Comparison of ENCODE assay signal across 13 cellular contexts in the genomic region with DNA sequence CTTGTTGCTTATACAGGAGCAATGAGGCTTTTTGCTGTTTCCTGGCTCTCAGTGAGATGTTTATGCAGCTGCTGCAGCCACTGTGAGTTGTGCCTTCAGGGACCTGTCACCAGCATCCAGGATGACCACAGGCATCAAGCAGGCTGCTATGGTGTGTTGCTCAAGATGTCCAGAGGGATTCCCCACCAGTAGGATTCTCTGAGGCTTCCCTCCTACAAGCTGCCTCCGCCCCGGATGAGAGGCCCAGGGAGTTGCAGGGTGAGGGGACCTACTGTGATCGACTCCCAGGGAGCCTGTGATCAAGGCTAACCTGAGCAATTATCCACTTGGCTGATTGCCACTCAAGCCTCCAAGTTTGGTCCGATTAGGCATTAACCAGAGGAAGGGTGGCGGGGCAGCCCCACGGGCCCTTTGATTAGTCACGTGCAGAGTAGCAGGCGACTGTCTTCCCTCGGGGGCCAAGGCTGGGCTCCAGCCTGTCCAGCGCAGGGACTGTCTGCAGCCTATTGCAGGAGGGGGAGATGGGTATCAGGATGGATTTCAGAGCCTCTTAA. TPM values are rescaled to one million over a fixed set of nuclear protein-coding genes. Genes with fewer than 3 reads are reported as not detected.
A peak's percentile ranks its signal among the peaks of the same experiment; 100 is the strongest.
DNase-seq lines count a peak whose midpoint lies in the region; ATAC-seq and TF ChIP-seq lines count a peak whose summit lies in the region.
"Had no signal": no experiment of that assay in that cellular context is flagged by ENCODE, and none has a peak within 500 bp of the region (broad histone marks: within the 10 kb centered on the region; RNA-seq: fewer than 3 reads in every experiment).

No MANE protein-coding gene starts in this region.

- H2BK20ac ChIP-seq in H9 (ENCODE audit: low read depth, low read length, poor library complexity, severe bottlenecking), result no peak overlapping the region

- H3K4me1 Mint-ChIP-seq in H9, result peaks cover 58 to 63% of the 10 kb centered on the region in 2 experiments

- no peak overlapping the region for H3T11ph ChIP-seq in H9 (ENCODE audit: low read length)

- H2BK5ac ChIP-seq in H9 (ENCODE audit: insufficient read length, low read length), result no peak overlapping the region

- H3K27ac Mint-ChIP-seq in H9, result no peak overlapping the region

- H3K9ac ChIP-seq in H9 (ENCODE audit: extremely low read depth, insufficient read length, low read length), result no peak overlapping the region

- WGBS in H9 (ENCODE audit: extremely low coverage, insufficient read length, low lambda C conversion rate), result no CpG with 5 or more reads among the region's 10 CpGs

- no peak overlapping the region for H2BK120ac ChIP-seq in H9 (ENCODE audit: low read depth, low read length, poor library complexity, severe bottlenecking)

- H3K27ac ChIP-seq in left ventricle myocardium inferior (replicated peaks) (no peak overlapping the region), H9 (ENCODE audit: insufficient read length, low read depth, low read length) (no peak overlapping the region)
- H3K27ac ChIP-seq: lower lobe of right lung had no signal

- H4K5ac ChIP-seq in H9 (ENCODE audit: insufficient read length, low read depth, low read length), result no peak overlapping the region

- no peak overlapping the region for H3K23ac ChIP-seq in H9 (ENCODE audit: insufficient read length, low read depth, low read length)

- H3K9me3 ChIP-seq in left ventricle myocardium inferior (replicated peaks) (no peaks in the 10 kb centered on the region), H9 (ENCODE audit: control insufficient read depth, low read depth, low read length) (no peaks in the 10 kb centered on the region)
- H3K9me3 ChIP-seq: lower lobe of right lung had no signal

- H3K4me2 ChIP-seq in H9 (ENCODE audit: insufficient read depth, insufficient read length, low read length), result no peak overlapping the region
- H3K4me2 ChIP-seq: smooth muscle cell had no signal

- no peak overlapping the region; the same call in 1 of the 2 replicates for H3K14ac ChIP-seq in H9 (ENCODE audit: insufficient read depth, low read length)

- ATAC-seq in Right ventricle myocardium inferior (no peak), HG02938 (IDR thresholded peaks at IDR 0.05; ENCODE audit: unreplicated experiment) (peak; percentile 70), HG03378 (IDR thresholded peaks at IDR 0.05; ENCODE audit: unreplicated experiment) (no peak), GM21360 (IDR thresholded peaks at IDR 0.05; ENCODE audit: unreplicated experiment) (no peak)
- ATAC-seq: lower lobe of right lung; stimulated activated naive CD8-positive, alpha-beta T cell treated with anti-CD3 and anti-CD28 coated beads, Interleukin-15, amount 100 ng/mL, for 72 hours had no signal

- H3K9me3 Mint-ChIP-seq in H9, result no peaks in the 10 kb centered on the region; a peak in 1 of 5 replicates
- H3K9me3 Mint-ChIP-seq: stimulated activated naive CD8-positive, alpha-beta T cell treated with anti-CD3 and anti-CD28 coated beads, Interleukin-15, amount 100 ng/mL, for 72 hours had no signal

- H3K27me3 Mint-ChIP-seq in H9 (ENCODE audit: low read depth), result peaks cover 10% of the 10 kb centered on the region
- H3K27me3 Mint-ChIP-seq: stimulated activated naive CD8-positive, alpha-beta T cell treated with anti-CD3 and anti-CD28 coated beads, Interleukin-15, amount 100 ng/mL, for 72 hours had no signal

- H3K79me2 ChIP-seq in H9 (ENCODE audit: insufficient read depth, low read length), result no peaks in the 10 kb centered on the region

- H2AFZ ChIP-seq in H9 (ENCODE audit: low read length), result no peak overlapping the region

- no peaks in the 10 kb centered on the region for H3K79me1 ChIP-seq in H9 (ENCODE audit: insufficient read depth, low read depth, low read length, poor library complexity, severe bottlenecking)

- H3K4ac ChIP-seq in H9 (ENCODE audit: low read depth, low read length), result no peak overlapping the region

- no peaks in the 10 kb centered on the region; a peak in 2 of 7 replicates for H3K36me3 Mint-ChIP-seq in H9 (ENCODE audit: insufficient read depth in 1 of 3, low read depth in 3 of 3)

- H3K4me1 ChIP-seq in left ventricle myocardium inferior, result peaks cover 30% of the 10 kb centered on the region
- peaks cover 5% of the 10 kb centered on the region; the same call in 1 of the 2 replicates for H3K4me1 ChIP-seq in H9 (ENCODE audit: insufficient read depth, low read length)
- H3K4me1 ChIP-seq: lower lobe of right lung had no signal

- H4K91ac ChIP-seq in H9 (ENCODE audit: insufficient read length, low read depth, low read length), result no peak overlapping the region

- no peak overlapping the region for H3K4me3 Mint-ChIP-seq in H9
- H3K4me3 Mint-ChIP-seq: stimulated activated naive CD8-positive, alpha-beta T cell treated with anti-CD3 and anti-CD28 coated beads, Interleukin-15, amount 100 ng/mL, for 72 hours had no signal

- no peaks in the 10 kb centered on the region for H3K23me2 ChIP-seq in H9 (ENCODE audit: insufficient read length, low read depth, low read length, poor library complexity, severe bottlenecking)

- intact Hi-C loops in left ventricle myocardium inferior (cut with micrococcal nuclease) (no loop called here), Right ventricle myocardium inferior (cut with DNase I) (no loop called here)

- H3K36me3 ChIP-seq in left ventricle myocardium inferior, result no peaks in the 10 kb centered on the region
- H3K36me3 ChIP-seq: lower lobe of right lung had no signal

- no peak overlapping the region for H3K56ac ChIP-seq in H9 (ENCODE audit: insufficient read length, low read depth, low read length)

- peak; percentile 18 for DNase-seq in left ventricle myocardium inferior
- DNase-seq in Right ventricle myocardium inferior (ENCODE audit: missing footprints), result no peak
- peak; percentile 51 for DNase-seq in ecto neural progenitor cell (ENCODE audit: low spot score)
- no peak for DNase-seq in activated CD8-positive, alpha-beta memory T cell treated with anti-CD3 and anti-CD28 coated beads, Interleukin-2, amount 50 U/mL, for 48 hours
- DNase-seq in H9, result no peak
- DNase-seq: activated CD8-positive, alpha-beta memory T cell treated with anti-CD3 and anti-CD28 coated beads for 24 hours; lower lobe of right lung; NCI-H2029; stimulated activated naive CD8-positive, alpha-beta T cell treated with anti-CD3 and anti-CD28 coated beads, Interleukin-15, amount 100 ng/mL, for 72 hours had no signal

- H2BK12ac ChIP-seq in H9 (ENCODE audit: insufficient read length, low read depth, low read length), result no peak overlapping the region

- no peak overlapping the region for H3K18ac ChIP-seq in H9 (ENCODE audit: insufficient read length, low read depth, low read length)

- no peak overlapping the region for H3K4me3 ChIP-seq in left ventricle myocardium inferior
- H3K4me3 ChIP-seq: lower lobe of right lung, smooth muscle cell had no signal

- H4K8ac ChIP-seq in H9 (replicated peaks; ENCODE audit: insufficient read length, low read depth, low read length), result no peak overlapping the region

- H3K27me3 ChIP-seq in left ventricle myocardium inferior (ENCODE audit: low read depth) (no peaks in the 10 kb centered on the region), H9 (ENCODE audit: insufficient read depth, low read length) (no peaks in the 10 kb centered on the region; the same call in 1 of the 2 replicates)

- no peaks in the 10 kb centered on the region for H4K20me1 ChIP-seq in H9 (ENCODE audit: control insufficient read depth, insufficient read depth, insufficient read length)

- H2BK15ac ChIP-seq in H9 (ENCODE audit: low read depth, low read length), result no peak overlapping the region

- no peak for TF ChIP-seq CTCF in left ventricle myocardium inferior (IDR thresholded peaks at IDR 0.05; ENCODE audit: borderline replicate concordance)
- TF ChIP-seq CTCF in H9 (conservative IDR thresholded peaks at IDR 0.05), result no peak

- H2AK5ac ChIP-seq in H9 (ENCODE audit: insufficient read length, low read length), result no peak overlapping the region

RNA-seq across cellular contexts. Expression of a gene that starts 1.8 kb away (rescaled TPM):
- not detected for total RNA-seq in left ventricle myocardium inferior
- not detected for total RNA-seq in Right ventricle myocardium inferior
- total RNA-seq in H9 (2021), result 0.15 and 0.18 TPM in 2 replicates

Comparison
In these comparisons a context has a peak if more than half of its experiments do, and no peak if none do; other contexts are left out.
1. DNase-seq: peak in left ventricle myocardium inferior (single experiment) and ecto neural progenitor cell (single experiment); none in Right ventricle myocardium inferior (single experiment), activated CD8-positive, alpha-beta memory T cell treated with anti-CD3 and anti-CD28 coated beads, Interleukin-2, amount 50 U/mL, for 48 hours (single experiment) and H9 (single experiment).